In genomic region chr3:178699810-178700209, GRCh38 we compare ENCODE assay signal across 16 cellular contexts.
DNase-seq lines count a peak whose midpoint lies in the region; ATAC-seq and TF ChIP-seq lines count a peak whose summit lies in the region.
"Had no signal": no experiment of that assay in that cellular context is flagged by ENCODE, and none has a peak within 500 bp of the region (broad histone marks: within the 10 kb centered on the region; RNA-seq: fewer than 3 reads in every experiment).

No MANE protein-coding gene starts in this region.

- H3K27me3 ChIP-seq in WERI-Rb-1 (ENCODE audit: insufficient read depth, low read depth, severe bottlenecking), result no peaks in the 10 kb centered on the region
- H3K27me3 ChIP-seq: body of pancreas had no signal

- DNase-seq in COR-L47 (lab: John Stamatoyannopoulos, UW) (peak; percentile 57), GM12865 (ENCODE audit: low read depth) (peak; percentile 43), NCI-H446 (lab: John Stamatoyannopoulos, UW) (peak; percentile 67 to 95), fibroblast of gingiva (ENCODE audit: low read depth) (peak; percentile 30), WERI-Rb-1 (no peak)
- DNase-seq in activated CD4-positive, alpha-beta T cell treated with anti-CD3 and anti-CD28 coated beads, Interleukin-2, amount 50 U/mL, for 1 hour, result no peak
- DNase-seq: activated CD4-positive, alpha-beta T cell treated with anti-CD3 and anti-CD28 coated beads for 48 hours; body of pancreas; CD8-positive, alpha-beta T cell; glutamatergic neuron; naive thymus-derived CD4-positive, alpha-beta T cell; NCI-H1694 treated with DMSO at 0.1 percent for 48 hours; NCI-H526 treated with DMSO at 0.1 percent for 48 hours had no signal

- no peak for TF ChIP-seq CTCF in GM12865 (IDR thresholded peaks at IDR 0.05; ENCODE audit: insufficient read depth, low read depth, low read length, missing control alignments)
- TF ChIP-seq CTCF in WERI-Rb-1 (IDR thresholded peaks at IDR 0.05; ENCODE audit: low read depth, low read length), result no peak

- no peaks in the 10 kb centered on the region for H3K9me3 ChIP-seq in WERI-Rb-1 (ENCODE audit: severe bottlenecking)
- H3K9me3 ChIP-seq: body of pancreas had no signal

- no peak overlapping the region for H3K27ac ChIP-seq in WERI-Rb-1
- H3K27ac ChIP-seq: body of pancreas, parathyroid adenoma had no signal

- H3K36me3 ChIP-seq in WERI-Rb-1, result no peaks in the 10 kb centered on the region

- H3K4me3 ChIP-seq in GM12865 (ENCODE audit: low read depth, low read length) (no peak overlapping the region), WERI-Rb-1 (ENCODE audit: low read depth, low read length) (no peak overlapping the region)
- H3K4me3 ChIP-seq: body of pancreas had no signal

- no peak for ATAC-seq in HG02973 (IDR thresholded peaks at IDR 0.05; ENCODE audit: unreplicated experiment)
- no peak for ATAC-seq in GM19455 (IDR thresholded peaks at IDR 0.05; ENCODE audit: unreplicated experiment)
- ATAC-seq: body of pancreas; CD8-positive, alpha-beta T cell had no signal

Comparison
In these comparisons a context has a peak if more than half of its experiments do, and no peak if none do; other contexts are left out.
1. DNase-seq: peak in COR-L47 (single experiment), GM12865 (single experiment), NCI-H446 (2 of 2) and fibroblast of gingiva (single experiment); none in activated CD4-positive, alpha-beta T cell treated with anti-CD3 and anti-CD28 coated beads, Interleukin-2, amount 50 U/mL, for 1 hour (single experiment) and WERI-Rb-1 (single experiment).